ENCODE assay signal across 8 cellular contexts in the genomic region with DNA sequence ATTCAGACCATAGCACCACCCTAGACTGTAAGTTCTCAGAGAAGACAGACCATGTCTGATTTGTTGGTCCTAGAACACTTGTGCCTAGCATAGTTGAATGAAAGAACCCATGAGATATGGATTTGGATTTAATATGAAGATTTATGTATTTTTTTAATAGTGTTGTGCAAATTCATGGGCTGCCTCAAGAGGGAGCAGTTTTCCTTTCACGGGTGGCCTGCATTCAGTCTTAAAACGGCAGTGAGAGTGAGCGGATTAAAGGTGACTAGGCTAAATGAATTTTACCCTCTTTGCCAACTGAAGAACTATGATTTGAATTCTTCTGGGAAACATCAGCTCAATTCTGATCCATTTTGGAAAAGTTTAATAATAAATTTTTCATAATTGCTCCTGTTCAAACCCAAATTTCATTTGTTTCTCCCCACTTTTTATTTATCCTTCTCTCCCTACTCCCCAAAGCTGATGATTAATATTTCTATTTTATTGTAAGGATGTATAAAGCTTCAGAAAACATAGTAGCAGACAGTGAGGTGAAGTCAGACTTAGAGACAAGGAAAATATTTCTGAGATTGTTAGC.
A peak's percentile ranks its signal among the peaks of the same experiment; 100 is the strongest.
DNase-seq lines count a peak whose midpoint lies in the region; ATAC-seq and TF ChIP-seq lines count a peak whose summit lies in the region.

No MANE protein-coding gene starts in this region.

- no peaks in the 10 kb centered on the region for H3K9me3 Mint-ChIP-seq in glutamatergic neuron (ENCODE audit: unreplicated experiment)

- peak; percentile 75 for TF ChIP-seq CTCF in glutamatergic neuron (IDR thresholded peaks at IDR 0.05; ENCODE audit: partially characterized antibody, unreplicated experiment)

- no peak overlapping the region for H3K27ac Mint-ChIP-seq in glutamatergic neuron (ENCODE audit: unreplicated experiment)

- H3K4me3 Mint-ChIP-seq in glutamatergic neuron (ENCODE audit: unreplicated experiment) = no peak overlapping the region

- H3K36me3 Mint-ChIP-seq in glutamatergic neuron (ENCODE audit: unreplicated experiment) = no peaks in the 10 kb centered on the region

- DNase-seq in NCI-H1105 treated with DMSO at 0.1 percent for 48 hours (lab: John Stamatoyannopoulos, UW) = peak; percentile 22
- no peak for DNase-seq in NCI-H1105 (lab: John Stamatoyannopoulos, UW)
- peak; percentile 3 for DNase-seq in HS-5 (ENCODE audit: low read depth)
- peak; percentile 21 for DNase-seq in SK-N-DZ (ENCODE audit: low spot score)
- peak; percentile 17 for DNase-seq in glutamatergic neuron
- no peak for DNase-seq in effector CD8-positive, alpha-beta T cell (lab: John Stamatoyannopoulos, UW)

- ATAC-seq in GM19372 (IDR thresholded peaks at IDR 0.05; ENCODE audit: low read depth, unreplicated experiment) (peak; percentile 58), HG03039 (IDR thresholded peaks at IDR 0.05; ENCODE audit: unreplicated experiment) (no peak)

- no peaks in the 10 kb centered on the region for H3K27me3 Mint-ChIP-seq in glutamatergic neuron (ENCODE audit: unreplicated experiment)

- no peaks in the 10 kb centered on the region for H3K4me1 Mint-ChIP-seq in glutamatergic neuron (ENCODE audit: low read depth, unreplicated experiment)

Comparison
In these comparisons a context has a peak if more than half of its experiments do, and no peak if none do; other contexts are left out.
1. DNase-seq: peak in NCI-H1105 treated with DMSO at 0.1 percent for 48 hours (single experiment), HS-5 (single experiment), SK-N-DZ (single experiment) and glutamatergic neuron (single experiment); none in NCI-H1105 (single experiment) and effector CD8-positive, alpha-beta T cell (single experiment).